17 cellular contexts compared by ENCODE assay signal in the genomic region with DNA sequence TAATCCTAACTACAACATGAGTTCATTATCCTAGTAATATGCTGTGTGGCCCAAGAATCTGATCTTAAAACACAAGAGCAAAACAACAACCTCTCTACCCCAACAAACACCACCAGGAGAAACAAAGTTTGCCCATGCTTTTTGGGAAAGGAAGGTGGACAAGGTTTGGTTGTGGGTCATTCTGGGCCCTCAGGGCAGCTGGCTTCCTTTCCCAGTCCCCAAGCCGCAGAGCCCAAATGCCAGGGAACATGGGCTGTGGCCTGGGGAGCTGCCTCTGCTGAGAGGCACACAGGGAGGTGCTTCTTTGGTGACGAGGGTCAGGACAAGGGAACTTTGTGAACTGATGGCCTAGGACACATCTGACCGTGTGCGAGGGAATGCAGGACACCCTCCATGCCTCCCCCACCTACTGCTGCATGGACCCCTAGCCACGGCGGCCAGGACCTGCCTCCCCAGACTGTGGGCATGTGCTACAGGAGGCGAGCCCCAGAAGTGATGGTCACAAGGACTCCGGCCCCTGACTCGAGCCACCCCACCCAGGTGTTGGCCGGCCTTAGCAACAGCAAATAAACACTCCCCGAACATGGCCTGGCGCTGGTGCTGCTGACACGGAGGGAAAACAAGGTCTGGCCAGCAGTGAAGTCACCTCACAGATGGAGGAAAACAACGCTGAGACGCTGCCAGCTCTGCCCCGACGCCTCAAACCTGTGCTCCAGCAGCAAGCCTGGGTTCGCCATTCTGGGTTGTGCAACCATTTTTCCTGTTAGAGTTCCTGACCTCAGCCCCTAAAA. TPM values are rescaled to one million over a fixed set of nuclear protein-coding genes. Genes with fewer than 3 reads are reported as not detected.
A peak's percentile ranks its signal among the peaks of the same experiment; 100 is the strongest.
DNase-seq lines count a peak whose midpoint lies in the region; ATAC-seq, FAIRE-seq and TF ChIP-seq lines count a peak whose summit lies in the region.
"Had no signal": no experiment of that assay in that cellular context is flagged by ENCODE, and none has a peak within 500 bp of the region (broad histone marks: within the 10 kb centered on the region; RNA-seq: fewer than 3 reads in every experiment).

No MANE protein-coding gene starts in this region.

- no peaks in the 10 kb centered on the region for H3K9me3 Mint-ChIP-seq in activated T-helper 17 cell treated with anti-CD3 and anti-CD28 coated beads, Interleukin-2, amount 50 U/mL, for 72 hours
- H3K9me3 Mint-ChIP-seq: activated naive CD8-positive, alpha-beta T cell treated with anti-CD3 and anti-CD28 coated beads for 36 hours; T-cell had no signal

- TF ChIP-seq CTCF in right atrium auricular region (IDR thresholded peaks at IDR 0.05) (no peak), pancreas (IDR thresholded peaks at IDR 0.05) (no peak), vagina (IDR thresholded peaks at IDR 0.05) (no peak), GM10266 (IDR thresholded peaks at IDR 0.05; ENCODE audit: control insufficient read depth, insufficient read depth, low read depth, missing control alignments) (no peak)

- H3K27ac ChIP-seq in BLaER1, result peak overlapping the region; percentile 18; the same call in 1 of the 2 replicates
- peak overlapping the region; percentile 51 to 61 for H3K27ac ChIP-seq in right atrium auricular region
- H3K27ac ChIP-seq in pancreas, result peak overlapping the region; percentile 39 to 64 (median 45)
- H3K27ac ChIP-seq in vagina, result no peak overlapping the region

- H3K9me3 ChIP-seq in BLaER1, result no peaks in the 10 kb centered on the region
- no peaks in the 10 kb centered on the region for H3K9me3 ChIP-seq in right atrium auricular region
- no peaks in the 10 kb centered on the region for H3K9me3 ChIP-seq in pancreas
- H3K9me3 ChIP-seq in vagina, result no peaks in the 10 kb centered on the region

- H3K36me3 ChIP-seq in BLaER1 (peaks cover 100% of the 10 kb centered on the region), right atrium auricular region (peaks cover 95% of the 10 kb centered on the region), pancreas (peaks cover 0 to 98% (median 75%) of the 10 kb centered on the region in 3 donors), vagina (peaks cover 0 to 79% of the 10 kb centered on the region in 2 donors)

- H3K27me3 ChIP-seq in BLaER1 (no peaks in the 10 kb centered on the region), right atrium auricular region (no peaks in the 10 kb centered on the region), pancreas (no peaks in the 10 kb centered on the region), vagina (no peaks in the 10 kb centered on the region)

- TF ChIP-seq POLR2A in vagina (IDR thresholded peaks at IDR 0.05), result no peak

- 48 to 49% methylated on average over 18 of the region's 18 CpGs for WGBS in pancreas, 2 donors

- ATAC-seq in activated T-helper 17 cell treated with anti-CD3 and anti-CD28 coated beads, Interleukin-2, amount 50 U/mL, for 72 hours (replicated peaks), result no peak
- peak; percentile 47 to 70 (median 66) for ATAC-seq in pancreas
- ATAC-seq: Panc1, T-cell had no signal

- H3K4me1 ChIP-seq in BLaER1, result peaks cover 61% of the 10 kb centered on the region
- no peaks in the 10 kb centered on the region for H3K4me1 ChIP-seq in right atrium auricular region
- peaks cover 0 to 8% (median 3%) of the 10 kb centered on the region in 3 donors for H3K4me1 ChIP-seq in pancreas
- H3K4me1 ChIP-seq in vagina, result no peaks in the 10 kb centered on the region

- H4K20me1 ChIP-seq in BLaER1, result peaks cover 57% of the 10 kb centered on the region

- H3K4me1 Mint-ChIP-seq in activated T-helper 17 cell treated with anti-CD3 and anti-CD28 coated beads, Interleukin-2, amount 50 U/mL, for 72 hours, result no peaks in the 10 kb centered on the region
- H3K4me1 Mint-ChIP-seq: activated naive CD8-positive, alpha-beta T cell treated with anti-CD3 and anti-CD28 coated beads for 36 hours; T-cell had no signal

- DNase-seq in right atrium auricular region (ENCODE audit: low spot score), result no peak
- DNase-seq in pancreas, result peak; percentile 58 to 90 (median 74)
- DNase-seq in vagina (ENCODE audit: extremely low spot score in 2 of 2), result no peak
- no peak for DNase-seq in GM10266 (ENCODE audit: extremely low spot score)
- DNase-seq in NCI-H2107 treated with DMSO at 0.1 percent for 48 hours (lab: John Stamatoyannopoulos, UW; ENCODE audit: unreplicated experiment), result no peak
- DNase-seq in MV-4-11 (lab: John Stamatoyannopoulos, UW), result no peak
- DNase-seq: activated naive CD8-positive, alpha-beta T cell treated with anti-CD3 and anti-CD28 coated beads for 36 hours; erythroblast; Kasumi-1; NCI-H1694; NCI-H510A treated with DMSO at 0.1 percent for 48 hours; T-cell had no signal

- H3K9ac ChIP-seq in BLaER1, result no peak overlapping the region

- H3K4me3 ChIP-seq in BLaER1, result no peak overlapping the region
- no peak overlapping the region for H3K4me3 ChIP-seq in right atrium auricular region
- no peak overlapping the region for H3K4me3 ChIP-seq in pancreas
- no peak overlapping the region for H3K4me3 ChIP-seq in vagina
- H3K4me3 ChIP-seq: lung, smooth muscle cell had no signal

- H3K27me3 Mint-ChIP-seq in activated T-helper 17 cell treated with anti-CD3 and anti-CD28 coated beads, Interleukin-2, amount 50 U/mL, for 72 hours, result no peaks in the 10 kb centered on the region
- H3K27me3 Mint-ChIP-seq: activated naive CD8-positive, alpha-beta T cell treated with anti-CD3 and anti-CD28 coated beads for 36 hours; T-cell had no signal

- H3K4me2 ChIP-seq in BLaER1, result no peak overlapping the region
- H3K4me2 ChIP-seq: smooth muscle cell had no signal

- intact Hi-C loops in pancreas (cut with DNase I) (no loop called here), vagina (cut with DNase I) (no loop called here)

- peak overlapping the region; percentile 36 for H3K27ac Mint-ChIP-seq in activated T-helper 17 cell treated with anti-CD3 and anti-CD28 coated beads, Interleukin-2, amount 50 U/mL, for 72 hours
- H3K27ac Mint-ChIP-seq: activated naive CD8-positive, alpha-beta T cell treated with anti-CD3 and anti-CD28 coated beads for 36 hours; T-cell had no signal

- H3K36me3 Mint-ChIP-seq in activated T-helper 17 cell treated with anti-CD3 and anti-CD28 coated beads, Interleukin-2, amount 50 U/mL, for 72 hours (ENCODE audit: low read depth), result peaks cover 21% of the 10 kb centered on the region
- H3K36me3 Mint-ChIP-seq: activated naive CD8-positive, alpha-beta T cell treated with anti-CD3 and anti-CD28 coated beads for 36 hours had no signal

- no peak overlapping the region for H3K4me3 Mint-ChIP-seq in activated T-helper 17 cell treated with anti-CD3 and anti-CD28 coated beads, Interleukin-2, amount 50 U/mL, for 72 hours
- H3K4me3 Mint-ChIP-seq: activated naive CD8-positive, alpha-beta T cell treated with anti-CD3 and anti-CD28 coated beads for 36 hours; T-cell had no signal

- no peak for FAIRE-seq in pancreas (lab: Jason Lieb, UNC)

RNA-seq across cellular contexts. Expression of a gene that starts 55.6 kb away (rescaled TPM):
- total RNA-seq in activated T-helper 17 cell treated with anti-CD3 and anti-CD28 coated beads, Interleukin-2, amount 50 U/mL, for 72 hours, result 10 to 100 TPM; 21.6 to 32.5 TPM
- total RNA-seq in right atrium auricular region, result 10 to 100 TPM; 52.0 to 57.7 TPM
- 100 to 1,000 TPM; 339 to 442 (median 354) TPM for total RNA-seq in pancreas
- 100 to 1,000 TPM; 170 to 269 TPM for polyA plus RNA-seq in pancreas
- 79.8 TPM for total RNA-seq in vagina

RNA-seq across cellular contexts. Expression of a gene that starts 56.5 kb away (rescaled TPM):
- 10 to 100 TPM; 42.9 to 45.8 TPM for total RNA-seq in activated T-helper 17 cell treated with anti-CD3 and anti-CD28 coated beads, Interleukin-2, amount 50 U/mL, for 72 hours
- total RNA-seq in right atrium auricular region, result 100 to 1,000 TPM; 585 to 760 TPM
- 100 to 1,000 TPM; 172 to 192 (median 182) TPM for total RNA-seq in pancreas
- 100 to 1,000 TPM; 138 to 242 TPM for polyA plus RNA-seq in pancreas
- total RNA-seq in vagina, result 326 TPM

Comparison
In these comparisons a context has a peak if more than half of its experiments do, and no peak if none do; other contexts are left out.
1. DNase-seq: peak in pancreas (6 of 6); none in right atrium auricular region (single experiment), vagina (0 of 2), GM10266 (single experiment), NCI-H2107 treated with DMSO at 0.1 percent for 48 hours (single experiment) and MV-4-11 (single experiment).